In genomic region chr21:42423197-42423675, GRCh38 we compare ENCODE assay signal across 10 cellular contexts. TPM values are rescaled to one million over a fixed set of nuclear protein-coding genes. Genes with fewer than 3 reads are reported as not detected.
DNase-seq lines count a peak whose midpoint lies in the region; ATAC-seq, FAIRE-seq and TF ChIP-seq lines count a peak whose summit lies in the region.
"Had no signal": no experiment of that assay in that cellular context is flagged by ENCODE, and none has a peak within 500 bp of the region (broad histone marks: within the 10 kb centered on the region; RNA-seq: fewer than 3 reads in every experiment).

No MANE protein-coding gene starts in this region.

- peaks cover 1 to 16% of the 10 kb centered on the region in 2 experiments; a peak in 1 of 5 replicates for H3K27me3 ChIP-seq in HepG2 (ENCODE audit: control insufficient read depth in 1 of 2, insufficient read depth in 2 of 2, low read length in 2 of 2)
- peaks cover 0 to 3% of the 10 kb centered on the region in 2 donors for H3K27me3 ChIP-seq in left lung

- POLR2A ChIA-PET in HepG2 (lab: Yijun Ruan, JAX): interaction anchor here (0.7 kb wide), 1 partner anchor 16 kb away, joined by 3 read pairs; no protein-coding TSS in a partner anchor

- FAIRE-seq in HepG2 (lab: Jason Lieb, UNC): no peak

- H3K9me3 ChIP-seq in HepG2 (ENCODE audit: low read length): no peaks in the 10 kb centered on the region
- no peaks in the 10 kb centered on the region for H3K9me3 ChIP-seq in left lung

- no peak overlapping the region for H2AFZ ChIP-seq in HepG2 (ENCODE audit: low read length)

- no peaks in the 10 kb centered on the region for H3K79me2 ChIP-seq in HepG2 (ENCODE audit: insufficient read depth, low read length)

- ATAC-seq in GM18505 (IDR thresholded peaks at IDR 0.05; ENCODE audit: unreplicated experiment): peak; percentile 52
- peak; percentile 35 for ATAC-seq in GM21825 (IDR thresholded peaks at IDR 0.05; ENCODE audit: unreplicated experiment)
- no peak for ATAC-seq in HepG2
- no peak for ATAC-seq in left lung
- no peak for ATAC-seq in Right ventricle myocardium inferior

- WGBS in HepG2 (ENCODE audit: low lambda C conversion rate): 49% methylated on average over 7 of the region's 10 CpGs

- H3K4me2 ChIP-seq in HepG2 (ENCODE audit: low read depth, low read length): no peak overlapping the region

- in situ Hi-C loops in HepG2 (cut with HindIII; ENCODE audit: extremely low pct_ligation_motif_present, low pct_unique_long_range_greater_than_20kb): no loop called here

- H3K36me3 ChIP-seq in HepG2 (replicated peaks in 1 of 2; ENCODE audit: control insufficient read depth in 1 of 2, insufficient read depth in 2 of 2, low read length in 2 of 2): no peaks in the 10 kb centered on the region
- H3K36me3 ChIP-seq in left lung: no peaks in the 10 kb centered on the region

- H3K4me1 ChIP-seq in HepG2 (ENCODE audit: insufficient read depth, low read length) (peaks cover 28% of the 10 kb centered on the region), left lung (peaks cover 0 to 18% of the 10 kb centered on the region in 2 donors)

- no peak for TF ChIP-seq RAD21 in HepG2 (CRISPR knock-in tag; IDR thresholded peaks at IDR 0.05)

- H3K4me3 ChIP-seq in HepG2 (replicated peaks in 1 of 3; ENCODE audit: insufficient read depth in 1 of 3, low read depth in 2 of 3, low read length in 3 of 3) (no peak overlapping the region), left lung (no peak overlapping the region)

- H3K9ac ChIP-seq in HepG2 (ENCODE audit: insufficient read depth, low read depth, low read length): no peak overlapping the region

- BruUV-seq in HepG2 (replicated peaks; lab: Mats Ljungman, UMichigan): no TSS peak

- no peak for TF ChIP-seq EP300 in HepG2 (IDR thresholded peaks at IDR 0.05; ENCODE audit: low read depth in 2 of 2, low read length in 2 of 2)
- no peak for TF ChIP-seq EP300 in HepG2 (CRISPR knock-in tag; IDR thresholded peaks at IDR 0.05; ENCODE audit: borderline replicate concordance)

- no peak overlapping the region for H3K27ac ChIP-seq in HepG2 (ENCODE audit: extremely low read length, insufficient read depth, low read length)
- H3K27ac ChIP-seq in left lung: no peak overlapping the region

- peak in 3 of 5 experiments; percentile 23 to 90 (median 60) for DNase-seq in T-helper 2 cell
- DNase-seq in HepG2 (ENCODE audit: low spot score): no peak
- DNase-seq in left lung: no peak
- DNase-seq in Right ventricle myocardium inferior (ENCODE audit: missing footprints): no peak
- DNase-seq in NCI-H2081 (lab: John Stamatoyannopoulos, UW): no peak
- DNase-seq in COLO829 (ENCODE audit: low spot score): no peak
- DNase-seq: NCI-H524 treated with DMSO at 0.1 percent for 48 hours had no signal

- no peak for TF ChIP-seq CTCF in HepG2 (CRISPR knock-in tag; IDR thresholded peaks at IDR 0.05)
- TF ChIP-seq CTCF in left lung (IDR thresholded peaks at IDR 0.05): no peak

- CTCF ChIA-PET in HepG2 (lab: Yijun Ruan, JAX; ENCODE audit: low intra/inter-chr PET ratio, low total read pairs): no interaction called here

- intact Hi-C loops in HepG2 (cut with micrococcal nuclease; ENCODE audit: unreplicated experiment): no loop called here
- intact Hi-C loops in left lung (cut with DNase I): no loop called here
- intact Hi-C loops in Right ventricle myocardium inferior (cut with DNase I): no loop called here

- H4K20me1 ChIP-seq in HepG2 (ENCODE audit: insufficient read depth, low read length): no peaks in the 10 kb centered on the region

- TF ChIP-seq POLR2A in GM18505 (IDR thresholded peaks at IDR 0.05; ENCODE audit: borderline replicate concordance, extremely low read depth, insufficient read depth, insufficient read length) (no peak), HepG2 (IDR thresholded peaks at IDR 0.05; ENCODE audit: insufficient read depth in 1 of 2, low read depth in 2 of 2, low read length in 2 of 2) (no peak)

TF ChIP-seq in HepG2, 621 proteins besides CTCF, POLR2A, EP300 and RAD21 (continues in another document):
- TF ChIP-seq KLF16 (CRISPR knock-in tag; IDR thresholded peaks at IDR 0.05): no peak

RNA-seq across cellular contexts. Expression of gene UBASH3A, which starts 19.5 kb away (rescaled TPM):
- total RNA-seq in HepG2 (2016; rRNA removed; fragmentation: Illumina TruSeq; extraction: Trizol): not detected in 2 replicates
- not detected in 2 replicates for total RNA-seq in HepG2 (2016; cell fraction: cytosol; rRNA removed; fragmentation: Illumina TruSeq; extraction: Trizol; ENCODE audit: low read depth)
- total RNA-seq in HepG2 (2016; cell fraction: insoluble cytoplasmic fraction; rRNA removed; fragmentation: Illumina TruSeq; extraction: Trizol): not detected in 2 replicates
- total RNA-seq in HepG2 (2016; cell fraction: membrane; rRNA removed; fragmentation: Illumina TruSeq; extraction: Trizol): not detected in 2 replicates
- not detected in 2 replicates for total RNA-seq in HepG2 (2016; cell fraction: nucleus; rRNA removed; fragmentation: Illumina TruSeq; extraction: Trizol)
- 0.03 TPM in 1 of 2 replicates, not detected in the other for polyA plus RNA-seq in HepG2 (2011; rRNA removed)
- not detected in 2 replicates for polyA plus RNA-seq in HepG2 (2011; cell fraction: cytosol; rRNA removed)
- polyA plus RNA-seq in HepG2 (2011; cell fraction: nucleus; rRNA removed): 0.14 TPM in 1 of 2 replicates, not detected in the other
- not detected in 2 replicates for polyA plus RNA-seq in HepG2 (2012)
- polyA plus RNA-seq in HepG2 (2016; cell fraction: cytosol; fragmentation: Illumina TruSeq; extraction: Trizol; ENCODE audit: low read depth): not detected in 2 replicates
- polyA plus RNA-seq in HepG2 (2016; cell fraction: insoluble cytoplasmic fraction; fragmentation: Illumina TruSeq; extraction: Trizol; ENCODE audit: low read depth): not detected in 2 replicates
- polyA plus RNA-seq in HepG2 (2016; cell fraction: membrane; fragmentation: Illumina TruSeq; extraction: Trizol; ENCODE audit: low read depth): not detected in 2 replicates
- not detected in 2 replicates for polyA plus RNA-seq in HepG2 (2016; cell fraction: nucleus; fragmentation: Illumina TruSeq; extraction: Trizol; ENCODE audit: insufficient read depth, low read depth)
- 0.05 and 0.24 TPM in 2 replicates for polyA minus RNA-seq in HepG2 (2011; rRNA and poly(A)+ RNA removed; ENCODE audit: low replicate concordance)
- not detected in 2 replicates for polyA minus RNA-seq in HepG2 (2011; cell fraction: cytosol; rRNA and poly(A)+ RNA removed)
- polyA minus RNA-seq in HepG2 (2011; cell fraction: nucleus; rRNA and poly(A)+ RNA removed): not detected in 2 replicates
- total RNA-seq in left lung: 1 to 10 TPM in 1 of 2 donors, under 1 TPM in 1; 0.67 to 1.3 TPM
- total RNA-seq in Right ventricle myocardium inferior: not detected
- total RNA-seq: dermis microvascular lymphatic vessel endothelial cell had no signal

RNA-seq across cellular contexts. Expression of gene TMPRSS3, which starts 27.4 kb away (rescaled TPM):
- total RNA-seq in HepG2 (2016; rRNA removed; fragmentation: Illumina TruSeq; extraction: Trizol) (2.8 and 3.5 TPM in 2 replicates), left lung (1 to 10 TPM; 2.9 to 4.8 TPM), Right ventricle myocardium inferior (not detected)
- total RNA-seq in HepG2 (2016; cell fraction: cytosol; rRNA removed; fragmentation: Illumina TruSeq; extraction: Trizol; ENCODE audit: low read depth): 3.0 and 3.4 TPM in 2 replicates
- total RNA-seq in HepG2 (2016; cell fraction: insoluble cytoplasmic fraction; rRNA removed; fragmentation: Illumina TruSeq; extraction: Trizol): 3.4 and 4.2 TPM in 2 replicates
- total RNA-seq in HepG2 (2016; cell fraction: membrane; rRNA removed; fragmentation: Illumina TruSeq; extraction: Trizol): 4.9 and 6.4 TPM in 2 replicates
- 2.5 and 3.0 TPM in 2 replicates for total RNA-seq in HepG2 (2016; cell fraction: nucleus; rRNA removed; fragmentation: Illumina TruSeq; extraction: Trizol)
- polyA plus RNA-seq in HepG2 (2011; rRNA removed): 16.9 and 17.8 TPM in 2 replicates
- polyA plus RNA-seq in HepG2 (2011; cell fraction: cytosol; rRNA removed): 14.6 and 15.1 TPM in 2 replicates
- 14.6 and 14.7 TPM in 2 replicates for polyA plus RNA-seq in HepG2 (2011; cell fraction: nucleus; rRNA removed)
- 3.3 and 13.6 TPM in 2 replicates for polyA plus RNA-seq in HepG2 (2012)
- polyA plus RNA-seq in HepG2 (2016; cell fraction: cytosol; fragmentation: Illumina TruSeq; extraction: Trizol; ENCODE audit: low read depth): 3.5 and 4.6 TPM in 2 replicates
- 4.4 and 4.5 TPM in 2 replicates for polyA plus RNA-seq in HepG2 (2016; cell fraction: insoluble cytoplasmic fraction; fragmentation: Illumina TruSeq; extraction: Trizol; ENCODE audit: low read depth)
- polyA plus RNA-seq in HepG2 (2016; cell fraction: membrane; fragmentation: Illumina TruSeq; extraction: Trizol; ENCODE audit: low read depth): 4.1 and 5.4 TPM in 2 replicates
- 2.8 and 4.3 TPM in 2 replicates for polyA plus RNA-seq in HepG2 (2016; cell fraction: nucleus; fragmentation: Illumina TruSeq; extraction: Trizol; ENCODE audit: insufficient read depth, low read depth)
- polyA minus RNA-seq in HepG2 (2011; rRNA and poly(A)+ RNA removed; ENCODE audit: low replicate concordance): 16.7 and 58.0 TPM in 2 replicates
- polyA minus RNA-seq in HepG2 (2011; cell fraction: cytosol; rRNA and poly(A)+ RNA removed): 4.6 and 6.1 TPM in 2 replicates
- 7.6 and 14.0 TPM in 2 replicates for polyA minus RNA-seq in HepG2 (2011; cell fraction: nucleus; rRNA and poly(A)+ RNA removed)

RNA-seq across cellular contexts. Expression of gene TFF1, which starts 56.9 kb away (rescaled TPM):
- total RNA-seq in HepG2 (2016; rRNA removed; fragmentation: Illumina TruSeq; extraction: Trizol) (0.24 TPM in 1 of 2 replicates, not detected in the other), left lung (not detected), Right ventricle myocardium inferior (not detected)
- total RNA-seq in HepG2 (2016; cell fraction: cytosol; rRNA removed; fragmentation: Illumina TruSeq; extraction: Trizol; ENCODE audit: low read depth): 0.61 and 1.5 TPM in 2 replicates
- total RNA-seq in HepG2 (2016; cell fraction: insoluble cytoplasmic fraction; rRNA removed; fragmentation: Illumina TruSeq; extraction: Trizol): 0.32 and 0.42 TPM in 2 replicates
- 0.40 TPM in 1 of 2 replicates, not detected in the other for total RNA-seq in HepG2 (2016; cell fraction: membrane; rRNA removed; fragmentation: Illumina TruSeq; extraction: Trizol)
- 1.5 TPM in 1 of 2 replicates, not detected in the other for total RNA-seq in HepG2 (2016; cell fraction: nucleus; rRNA removed; fragmentation: Illumina TruSeq; extraction: Trizol)
- 19.4 and 47.1 TPM in 2 replicates for polyA plus RNA-seq in HepG2 (2011; rRNA removed)
- 45.3 and 80.6 TPM in 2 replicates for polyA plus RNA-seq in HepG2 (2011; cell fraction: cytosol; rRNA removed)
- polyA plus RNA-seq in HepG2 (2011; cell fraction: nucleus; rRNA removed): 4.4 and 17.6 TPM in 2 replicates
- 19.3 and 58.1 TPM in 2 replicates for polyA plus RNA-seq in HepG2 (2012)
- 0.68 TPM in 2 replicates for polyA plus RNA-seq in HepG2 (2016; cell fraction: cytosol; fragmentation: Illumina TruSeq; extraction: Trizol; ENCODE audit: low read depth)
- polyA plus RNA-seq in HepG2 (2016; cell fraction: insoluble cytoplasmic fraction; fragmentation: Illumina TruSeq; extraction: Trizol; ENCODE audit: low read depth): 0.52 TPM in 1 of 2 replicates, not detected in the other
- not detected in 2 replicates for polyA plus RNA-seq in HepG2 (2016; cell fraction: membrane; fragmentation: Illumina TruSeq; extraction: Trizol; ENCODE audit: low read depth)
- 2.2 TPM in 1 of 2 replicates, not detected in the other for polyA plus RNA-seq in HepG2 (2016; cell fraction: nucleus; fragmentation: Illumina TruSeq; extraction: Trizol; ENCODE audit: insufficient read depth, low read depth)
- polyA minus RNA-seq in HepG2 (2011; rRNA and poly(A)+ RNA removed; ENCODE audit: low replicate concordance): 9.8 and 15.5 TPM in 2 replicates
- 9.1 and 13.9 TPM in 2 replicates for polyA minus RNA-seq in HepG2 (2011; cell fraction: cytosol; rRNA and poly(A)+ RNA removed)
- polyA minus RNA-seq in HepG2 (2011; cell fraction: nucleus; rRNA and poly(A)+ RNA removed): 1.3 and 4.1 TPM in 2 replicates
- total RNA-seq: dermis microvascular lymphatic vessel endothelial cell had no signal

Comparison
In these comparisons a context has a peak if more than half of its experiments do, and no peak if none do; other contexts are left out.
1. ATAC-seq: peak in GM18505 (single experiment) and GM21825 (single experiment); none in HepG2 (single experiment), left lung (single experiment) and Right ventricle myocardium inferior (single experiment).
2. DNase-seq: peak in T-helper 2 cell (3 of 5); none in HepG2 (single experiment), left lung (0 of 2), Right ventricle myocardium inferior (single experiment), NCI-H2081 (0 of 2) and COLO829 (single experiment).